In genomic region chr10:9172276-9172675, GRCh38 we compare ENCODE assay signal across 3 cellular contexts.
A peak's percentile ranks its signal among the peaks of the same experiment; 100 is the strongest.
TF ChIP-seq lines count a peak whose summit lies in the region.

No MANE protein-coding gene starts in this region.

TF ChIP-seq in SK-N-SH treated with all-trans-retinoic acid at 6 μM for 48 hours, 23 proteins besides CTCF, POLR2A, EP300 and RAD21:
- TF ChIP-seq CSRNP3 (CRISPR knock-in tag; IDR thresholded peaks at IDR 0.05) (no peak), ZNF565 (CRISPR knock-in tag; conservative IDR thresholded peaks at IDR 0.05; ENCODE audit: low read depth) (no peak), CSDC2 (CRISPR knock-in tag; IDR thresholded peaks at IDR 0.05) (no peak), TSHZ2 (CRISPR knock-in tag; IDR thresholded peaks at IDR 0.05) (no peak), ZNF8 (CRISPR knock-in tag; IDR thresholded peaks at IDR 0.05) (peak; percentile 76)
TF ChIP-seq in SK-N-SH treated with all-trans-retinoic acid at 6 μM for 48 hours: peak in this region for 1.

TF ChIP-seq in SK-N-SH, 30 proteins besides CTCF, POLR2A, EP300 and RAD21:
- TF ChIP-seq REST (IDR thresholded peaks at IDR 0.05; ENCODE audit: low read depth, low read length) (no peak), EZH2phosphoT487 (IDR thresholded peaks at IDR 0.05; ENCODE audit: borderline replicate concordance, low read depth) (no peak), TEAD4 (IDR thresholded peaks at IDR 0.05; ENCODE audit: borderline replicate concordance, insufficient read depth) (no peak), NFIC (IDR thresholded peaks at IDR 0.05; ENCODE audit: borderline replicate concordance) (no peak), NRF1 (IDR thresholded peaks at IDR 0.05; ENCODE audit: low read depth, low read length) (no peak)
TF ChIP-seq in SK-N-SH: peak in this region for 0.

TF ChIP-seq in HEK293, 187 proteins besides CTCF, POLR2A, EP300 and RAD21 (continued from another document):
- TF ChIP-seq HOXA7 (CRISPR knock-in tag; IDR thresholded peaks at IDR 0.05; ENCODE audit: borderline replicate concordance) (no peak), KLF7 (tag by site-specific recombination; IDR thresholded peaks at IDR 0.05; ENCODE audit: borderline replicate concordance) (no peak), ZBTB17 (tag by site-specific recombination; IDR thresholded peaks at IDR 0.05) (no peak), ZNF146 (tag by site-specific recombination; IDR thresholded peaks at IDR 0.05) (peak; percentile 90), ZNF169 (tag by site-specific recombination; IDR thresholded peaks at IDR 0.05) (no peak), IKZF3 (tag by site-specific recombination; IDR thresholded peaks at IDR 0.05) (no peak), ZNF391 (tag by site-specific recombination; IDR thresholded peaks at IDR 0.05; ENCODE audit: borderline replicate concordance, low read depth) (no peak)
TF ChIP-seq in HEK293: peak in this region for 2.
